Comparison of ENCODE assay signal across 14 cellular contexts in genomic region chr11:2209370-2209801, GRCh38. TPM values are rescaled to one million over a fixed set of nuclear protein-coding genes. Genes with fewer than 3 reads are reported as not detected.
A peak's percentile ranks its signal among the peaks of the same experiment; 100 is the strongest.
DNase-seq lines count a peak whose midpoint lies in the region; ATAC-seq and TF ChIP-seq lines count a peak whose summit lies in the region.
"Had no signal": no experiment of that assay in that cellular context is flagged by ENCODE, and none has a peak within 500 bp of the region (broad histone marks: within the 10 kb centered on the region; RNA-seq: fewer than 3 reads in every experiment).

No MANE protein-coding gene starts in this region.

- H4K8ac ChIP-seq in neuronal stem cell (ENCODE audit: low read depth, low read length): peak overlapping the region; percentile 23

- peaks cover 17 to 32% of the 10 kb centered on the region in 2 donors for H3K4me1 ChIP-seq in neuronal stem cell (ENCODE audit: control insufficient read depth in 2 of 2, insufficient read depth in 1 of 2, low read depth in 1 of 2, low read length in 2 of 2)
- H3K4me1 ChIP-seq: BE2C, prostate gland had no signal

- H2BK5ac ChIP-seq in neuronal stem cell (ENCODE audit: low read length): peak overlapping the region; percentile 99

- H3K4me2 ChIP-seq in neuronal stem cell (ENCODE audit: insufficient read depth, low read length, poor library complexity, severe bottlenecking): no peak overlapping the region

- H3K18ac ChIP-seq in neuronal stem cell (ENCODE audit: low read length): peak overlapping the region; percentile 99

- H3K27me3 ChIP-seq in neuronal stem cell (ENCODE audit: control insufficient read depth in 3 of 3, insufficient read depth in 3 of 3, low read depth in 1 of 3, low read length in 3 of 3): no peaks in the 10 kb centered on the region
- H3K27me3 ChIP-seq: BE2C had no signal

- peak; percentile 13 for DNase-seq in natural killer cell
- no peak for DNase-seq in natural killer cell treated with Interleukin-12 subunit alpha and Interleukin-12 subunit beta and Interleukin-15 and Interleukin-18, amount 100 ng/mL, for 72 hours (ENCODE audit: low spot score)
- peak; percentile 41 for DNase-seq in ecto neural progenitor cell (ENCODE audit: low spot score)
- no peak for DNase-seq in neuronal stem cell (ENCODE audit: low spot score)
- DNase-seq in NOMO-1 treated with DMSO at 0.1 percent for 48 hours (lab: John Stamatoyannopoulos, UW; ENCODE audit: unreplicated experiment): no peak
- no peak for DNase-seq in CD1c-positive myeloid dendritic cell (ENCODE audit: extremely low spot score)
- no peak for DNase-seq in NK-92 treated with Interleukin-12 subunit alpha and Interleukin-12 subunit beta, amount 100 ng/mL, for 24 hours (lab: John Stamatoyannopoulos, UW)
- DNase-seq: BE2C, GM23248, hippocampal formation, KG1, NCI-H2081 treated with DMSO at 0.1 percent for 48 hours, WERI-Rb-1 had no signal

- H3K4me3 ChIP-seq in neuronal stem cell (ENCODE audit: low read length in 2 of 2): no peak overlapping the region
- H3K4me3 ChIP-seq: GM23248, prostate gland had no signal

- no CpG with 5 or more reads among the region's 11 CpGs for WGBS in neuronal stem cell (ENCODE audit: extremely low coverage in 2 of 2, insufficient read length in 2 of 2, insufficient replicate concordance in 1 of 2), 2 donors

- no peak overlapping the region for H3K27ac Mint-ChIP-seq in natural killer cell
- no peak overlapping the region for H3K27ac Mint-ChIP-seq in natural killer cell treated with Interleukin-12 subunit alpha and Interleukin-12 subunit beta and Interleukin-15 and Interleukin-18, amount 100 ng/mL, for 72 hours

- no peaks in the 10 kb centered on the region for H3K27me3 Mint-ChIP-seq in natural killer cell (ENCODE audit: low read depth in 2 of 2)
- no peaks in the 10 kb centered on the region for H3K27me3 Mint-ChIP-seq in natural killer cell treated with Interleukin-12 subunit alpha and Interleukin-12 subunit beta and Interleukin-15 and Interleukin-18, amount 100 ng/mL, for 72 hours

- H3K23ac ChIP-seq in neuronal stem cell (ENCODE audit: low read depth, low read length, poor library complexity): peak overlapping the region; percentile 93

- peak overlapping the region; percentile 100 for H2AK5ac ChIP-seq in neuronal stem cell (ENCODE audit: low read depth, low read length)

- no peaks in the 10 kb centered on the region for H3K36me3 Mint-ChIP-seq in natural killer cell
- no peaks in the 10 kb centered on the region for H3K36me3 Mint-ChIP-seq in natural killer cell treated with Interleukin-12 subunit alpha and Interleukin-12 subunit beta and Interleukin-15 and Interleukin-18, amount 100 ng/mL, for 72 hours

- no peak overlapping the region for H2AFZ ChIP-seq in neuronal stem cell (ENCODE audit: low read length)
- H2AFZ ChIP-seq: GM23248 had no signal

- peak overlapping the region; percentile 75 for H3K14ac ChIP-seq in neuronal stem cell (ENCODE audit: low read length)

- peak overlapping the region; percentile 100 for H2BK15ac ChIP-seq in neuronal stem cell (ENCODE audit: low read length)

- no peaks in the 10 kb centered on the region for H3K79me1 ChIP-seq in neuronal stem cell (ENCODE audit: low read depth, low read length)

- H2BK120ac ChIP-seq in neuronal stem cell (ENCODE audit: low read depth, low read length): peak overlapping the region; percentile 100

- H3K36me3 ChIP-seq in neuronal stem cell (replicated peaks in 1 of 2; ENCODE audit: control insufficient read depth in 2 of 2, insufficient read depth in 2 of 2, low read length in 2 of 2): no peaks in the 10 kb centered on the region
- H3K36me3 ChIP-seq: BE2C, prostate gland, WERI-Rb-1 had no signal

- peaks cover 11 to 28% of the 10 kb centered on the region in 2 donors for H3K4me1 Mint-ChIP-seq in natural killer cell
- peaks cover 10 to 12% of the 10 kb centered on the region in 2 donors for H3K4me1 Mint-ChIP-seq in natural killer cell treated with Interleukin-12 subunit alpha and Interleukin-12 subunit beta and Interleukin-15 and Interleukin-18, amount 100 ng/mL, for 72 hours (ENCODE audit: low read depth in 2 of 2)

- H4K91ac ChIP-seq in neuronal stem cell (ENCODE audit: low read depth, low read length, poor library complexity): peak overlapping the region; percentile 97

- intact Hi-C loops in natural killer cell (cut with micrococcal nuclease): no loop called here

- no peaks in the 10 kb centered on the region for H3K9me3 Mint-ChIP-seq in natural killer cell
- H3K9me3 Mint-ChIP-seq in natural killer cell treated with Interleukin-12 subunit alpha and Interleukin-12 subunit beta and Interleukin-15 and Interleukin-18, amount 100 ng/mL, for 72 hours: no peaks in the 10 kb centered on the region

- H2BK12ac ChIP-seq in neuronal stem cell (ENCODE audit: low read length): peak overlapping the region; percentile 96

- no peak overlapping the region for H3K4me3 Mint-ChIP-seq in natural killer cell
- no peak overlapping the region for H3K4me3 Mint-ChIP-seq in natural killer cell treated with Interleukin-12 subunit alpha and Interleukin-12 subunit beta and Interleukin-15 and Interleukin-18, amount 100 ng/mL, for 72 hours

- H3K9ac ChIP-seq in neuronal stem cell (ENCODE audit: low read depth, low read length, poor library complexity): peak overlapping the region; percentile 75
- H3K9ac ChIP-seq: GM23248 had no signal

- no peak for TF ChIP-seq CTCF in natural killer cell (IDR thresholded peaks at IDR 0.05)

- peak overlapping the region; percentile 58 for H3K4ac ChIP-seq in neuronal stem cell (ENCODE audit: low read length)

- H3K9me3 ChIP-seq in neuronal stem cell (replicated peaks in 1 of 2; ENCODE audit: control insufficient read depth in 2 of 2, insufficient read depth in 1 of 2, low read depth in 1 of 2, low read length in 2 of 2): no peaks in the 10 kb centered on the region
- H3K9me3 ChIP-seq: BE2C, prostate gland had no signal

- H3K27ac ChIP-seq in neuronal stem cell (replicated peaks; ENCODE audit: low read length): no peak overlapping the region
- H3K27ac ChIP-seq: GM23248, prostate gland had no signal

- ATAC-seq in natural killer cell: no peak
- ATAC-seq in natural killer cell treated with Interleukin-12 subunit alpha and Interleukin-12 subunit beta and Interleukin-15 and Interleukin-18, amount 100 ng/mL, for 72 hours: no peak

RNA-seq across cellular contexts. Expression of gene TH, which starts 37.8 kb away (rescaled TPM):
- total RNA-seq in natural killer cell: not detected
- total RNA-seq in natural killer cell treated with Interleukin-12 subunit alpha and Interleukin-12 subunit beta and Interleukin-15 and Interleukin-18, amount 100 ng/mL, for 72 hours: not detected
- 1.0 TPM for polyA plus RNA-seq in neuronal stem cell (2013, experiment 1 of 2)
- 0.82 TPM for polyA plus RNA-seq in neuronal stem cell (2013, experiment 2 of 2)
- total RNA-seq: GM23248 had no signal
- polyA plus RNA-seq: GM23248 had no signal

RNA-seq across cellular contexts. Expression of gene INS, which starts 48.4 kb away (rescaled TPM):
- total RNA-seq in natural killer cell: not detected
- total RNA-seq in natural killer cell treated with Interleukin-12 subunit alpha and Interleukin-12 subunit beta and Interleukin-15 and Interleukin-18, amount 100 ng/mL, for 72 hours: not detected
- not detected for polyA plus RNA-seq in neuronal stem cell (2013, experiment 1 of 2)
- polyA plus RNA-seq in neuronal stem cell (2013, experiment 2 of 2): not detected
- total RNA-seq: GM23248, prostate gland had no signal
- polyA plus RNA-seq: GM23248 had no signal

Comparison
In these comparisons a context has a peak if more than half of its experiments do, and no peak if none do; other contexts are left out.
1. DNase-seq: peak in natural killer cell (single experiment) and ecto neural progenitor cell (single experiment); none in natural killer cell treated with Interleukin-12 subunit alpha and Interleukin-12 subunit beta and Interleukin-15 and Interleukin-18, amount 100 ng/mL, for 72 hours (single experiment), neuronal stem cell (single experiment), NOMO-1 treated with DMSO at 0.1 percent for 48 hours (single experiment), CD1c-positive myeloid dendritic cell (single experiment) and NK-92 treated with Interleukin-12 subunit alpha and Interleukin-12 subunit beta, amount 100 ng/mL, for 24 hours (single experiment).